ENCODE assay signal across 8 cellular contexts in the genomic region with DNA sequence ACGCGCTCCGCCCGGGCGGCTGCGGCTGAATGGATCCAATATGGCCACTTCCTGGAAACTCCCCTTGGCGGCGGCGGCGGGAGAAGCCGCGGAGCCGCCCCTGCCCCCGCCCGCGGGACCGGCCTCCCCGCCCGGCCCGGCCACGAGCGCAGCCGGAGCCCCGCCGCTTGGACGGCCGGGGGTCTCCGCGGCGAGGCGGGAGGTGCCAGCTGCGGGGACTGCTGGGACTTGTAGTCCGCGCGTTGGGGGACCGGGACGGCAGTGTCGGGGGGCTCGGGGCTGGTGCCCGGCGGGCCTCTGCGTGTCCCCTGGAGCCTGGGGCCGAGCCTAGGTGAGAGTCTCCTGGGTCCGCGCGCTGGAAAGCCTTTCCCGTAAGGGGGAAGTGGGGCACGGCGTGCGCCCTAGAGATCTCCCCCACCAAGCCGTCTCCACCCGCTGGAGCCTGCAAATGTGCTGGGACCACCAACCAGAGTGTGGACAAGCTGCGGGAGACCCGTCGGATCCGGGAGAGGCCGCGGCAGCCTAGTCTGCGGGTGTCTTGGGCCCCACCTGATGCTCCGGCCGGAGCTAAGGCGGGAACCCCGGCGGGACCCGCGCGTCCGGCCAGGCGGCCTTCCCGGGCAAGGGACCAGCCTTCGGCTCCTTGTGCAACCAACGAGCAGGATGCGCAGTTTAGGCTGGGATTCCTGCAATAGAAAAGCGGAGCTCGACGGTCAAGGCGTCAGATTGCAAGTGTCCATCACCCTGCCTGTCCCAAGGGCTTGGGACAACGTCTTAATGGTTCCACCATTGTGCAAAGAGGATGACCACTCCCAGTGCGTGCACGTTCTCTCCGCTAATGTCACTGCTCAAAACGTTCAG. TPM values are rescaled to one million over a fixed set of nuclear protein-coding genes. Genes with fewer than 3 reads are reported as not detected.
DNase-seq lines count a peak whose midpoint lies in the region; ATAC-seq and TF ChIP-seq lines count a peak whose summit lies in the region.

A gene with protein sequence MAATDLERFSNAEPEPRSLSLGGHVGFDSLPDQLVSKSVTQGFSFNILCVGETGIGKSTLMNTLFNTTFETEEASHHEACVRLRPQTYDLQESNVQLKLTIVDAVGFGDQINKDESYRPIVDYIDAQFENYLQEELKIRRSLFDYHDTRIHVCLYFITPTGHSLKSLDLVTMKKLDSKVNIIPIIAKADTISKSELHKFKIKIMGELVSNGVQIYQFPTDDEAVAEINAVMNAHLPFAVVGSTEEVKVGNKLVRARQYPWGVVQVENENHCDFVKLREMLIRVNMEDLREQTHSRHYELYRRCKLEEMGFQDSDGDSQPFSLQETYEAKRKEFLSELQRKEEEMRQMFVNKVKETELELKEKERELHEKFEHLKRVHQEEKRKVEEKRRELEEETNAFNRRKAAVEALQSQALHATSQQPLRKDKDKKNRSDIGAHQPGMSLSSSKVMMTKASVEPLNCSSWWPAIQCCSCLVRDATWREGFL (minus strand): TSS at position 31 of the 861 bp plus-strand sequence. CDS start 102 bp downstream, outside the sequence.

- H2BK5ac ChIP-seq in mesendoderm (ENCODE audit: low read length) = no peak within 1 kb of the TSS

- no peak within 1 kb of the TSS for H3K23ac ChIP-seq in mesendoderm (ENCODE audit: low read length)

- H3K36me3 ChIP-seq in endodermal cell (ENCODE audit: control insufficient read depth, insufficient read depth, low read length) = no peaks in the 10 kb centered on the region
- no peaks in the 10 kb centered on the region for H3K36me3 ChIP-seq in mesendoderm (ENCODE audit: control insufficient read depth, insufficient read depth, low read length)

- H3K4me1 Mint-ChIP-seq in activated CD8-positive, alpha-beta T cell treated with anti-CD3 and anti-CD28 coated beads, Interleukin-2, amount 10 ng/mL, durations not matched to agents 7 days and 5 days (ENCODE audit: low read depth) = peaks cover 41% of the 10 kb centered on the region
- H3K4me1 Mint-ChIP-seq in endodermal cell = no peaks in the 10 kb centered on the region
- H3K4me1 Mint-ChIP-seq in stimulated activated memory B cell treated with anti-CD40 and anti-IgM and Interleukin-4, amounts not matched to agents 10 μg/mL and 1 μg/mL and 100 μg/mL, for 72 hours = peaks cover 8% of the 10 kb centered on the region

- H3K9ac ChIP-seq in endodermal cell (ENCODE audit: extremely low read depth, low read length, poor library complexity, severe bottlenecking) (peak within 1 kb of the TSS; percentile 41), mesendoderm (ENCODE audit: low read length) (peak within 1 kb of the TSS; percentile 65)

- no peaks in the 10 kb centered on the region for H3K36me3 Mint-ChIP-seq in activated CD8-positive, alpha-beta T cell treated with anti-CD3 and anti-CD28 coated beads, Interleukin-2, amount 10 ng/mL, durations not matched to agents 7 days and 5 days (ENCODE audit: low read depth)
- H3K36me3 Mint-ChIP-seq in endodermal cell (ENCODE audit: low read depth) = no peaks in the 10 kb centered on the region
- H3K36me3 Mint-ChIP-seq in stimulated activated memory B cell treated with anti-CD40 and anti-IgM and Interleukin-4, amounts not matched to agents 10 μg/mL and 1 μg/mL and 100 μg/mL, for 72 hours = no peaks in the 10 kb centered on the region

- H3K9me3 Mint-ChIP-seq in activated CD8-positive, alpha-beta T cell treated with anti-CD3 and anti-CD28 coated beads, Interleukin-2, amount 10 ng/mL, durations not matched to agents 7 days and 5 days (ENCODE audit: insufficient read depth) = no peaks in the 10 kb centered on the region
- H3K9me3 Mint-ChIP-seq in endodermal cell = no peaks in the 10 kb centered on the region
- no peaks in the 10 kb centered on the region for H3K9me3 Mint-ChIP-seq in stimulated activated memory B cell treated with anti-CD40 and anti-IgM and Interleukin-4, amounts not matched to agents 10 μg/mL and 1 μg/mL and 100 μg/mL, for 72 hours

- POLR2A ChIA-PET in activated CD8-positive, alpha-beta T cell treated with anti-CD3 and anti-CD28 coated beads, Interleukin-2, amount 10 ng/mL, durations not matched to agents 7 days and 5 days (lab: Charles Lee) = interaction anchor here (1.5 to 1.8 kb wide), 2 partner anchors 30 to 40 kb away, joined by 3 to 5 read pairs; partner anchors contain the start of genes CCNI2 and KIF3A

- H4K5ac ChIP-seq in mesendoderm (ENCODE audit: low read length) = no peak within 1 kb of the TSS

- H2AK5ac ChIP-seq in mesendoderm (ENCODE audit: low read length) = no peak within 1 kb of the TSS

- H2BK15ac ChIP-seq in mesendoderm (replicated peaks; ENCODE audit: low read depth) = no peak within 1 kb of the TSS

- peak within 1 kb of the TSS; percentile 63 for H3K4me3 Mint-ChIP-seq in activated CD8-positive, alpha-beta T cell treated with anti-CD3 and anti-CD28 coated beads, Interleukin-2, amount 10 ng/mL, durations not matched to agents 7 days and 5 days
- H3K4me3 Mint-ChIP-seq in endodermal cell = peak within 1 kb of the TSS; percentile 61
- H3K4me3 Mint-ChIP-seq in stimulated activated memory B cell treated with anti-CD40 and anti-IgM and Interleukin-4, amounts not matched to agents 10 μg/mL and 1 μg/mL and 100 μg/mL, for 72 hours = peak within 1 kb of the TSS; percentile 63

- peak within 1 kb of the TSS; percentile 62 for H3K18ac ChIP-seq in mesendoderm (ENCODE audit: low read length)

- 14 to 36% methylated on average over 41 to 82 of the region's 82 CpGs for WGBS in endodermal cell (ENCODE audit: insufficient coverage in 1 of 2, insufficient read length in 1 of 2), 2 experiments
- no CpG with 5 or more reads among the region's 82 CpGs for WGBS in mesendoderm (ENCODE audit: extremely low coverage, insufficient coverage, low lambda C conversion rate)

- peaks cover 55% of the 10 kb centered on the region for H3K27me3 ChIP-seq in endodermal cell (ENCODE audit: control insufficient read depth, insufficient read depth, low read length, poor library complexity, severe bottlenecking)
- peaks cover 9% of the 10 kb centered on the region for H3K27me3 ChIP-seq in mesendoderm (ENCODE audit: insufficient read depth, low read length, poor library complexity)

- peak within 1 kb of the TSS; percentile 94 for H3K4me2 ChIP-seq in mesendoderm (ENCODE audit: low read length)

- no peaks in the 10 kb centered on the region for H3K9me3 ChIP-seq in endodermal cell (ENCODE audit: control insufficient read depth, low read length)

- no peak within 1 kb of the TSS for H4K8ac ChIP-seq in mesendoderm (ENCODE audit: low read depth, low read length)

- peak within 1 kb of the TSS; percentile 90 for H3K56ac ChIP-seq in mesendoderm (ENCODE audit: low read length)

- no peaks in the 10 kb centered on the region for H3K79me1 ChIP-seq in mesendoderm (ENCODE audit: low read length)

- peak; percentile 63 for DNase-seq in Daoy (ENCODE audit: low read depth)
- no peak for DNase-seq in LNCaP clone FGC (ENCODE audit: low read depth)
- peak; percentile 48 for DNase-seq in activated CD8-positive, alpha-beta T cell treated with anti-CD3 and anti-CD28 coated beads, Interleukin-2, amount 10 ng/mL, durations not matched to agents 7 days and 5 days
- DNase-seq in endodermal cell = peak; percentile 79
- DNase-seq in mesendoderm = peak; percentile 11
- DNase-seq in GOT3 (lab: John Stamatoyannopoulos, UW) = no peak

- CTCF ChIA-PET in activated CD8-positive, alpha-beta T cell treated with anti-CD3 and anti-CD28 coated beads, Interleukin-2, amount 10 ng/mL, durations not matched to agents 7 days and 5 days (lab: Charles Lee) = interaction anchor here (1.1 to 1.4 kb wide), 3 partner anchors 43 to 62 kb away, joined by 4 to 5 read pairs (median 5); no protein-coding TSS in a partner anchor

- H3K27ac ChIP-seq in endodermal cell (ENCODE audit: low read depth, low read length) = no peak within 1 kb of the TSS
- H3K27ac ChIP-seq in mesendoderm (ENCODE audit: low read depth, low read length) = no peak within 1 kb of the TSS

- H3K27ac Mint-ChIP-seq in activated CD8-positive, alpha-beta T cell treated with anti-CD3 and anti-CD28 coated beads, Interleukin-2, amount 10 ng/mL, durations not matched to agents 7 days and 5 days = peak within 1 kb of the TSS; percentile 64
- no peak within 1 kb of the TSS for H3K27ac Mint-ChIP-seq in endodermal cell
- peak within 1 kb of the TSS; percentile 38 for H3K27ac Mint-ChIP-seq in stimulated activated memory B cell treated with anti-CD40 and anti-IgM and Interleukin-4, amounts not matched to agents 10 μg/mL and 1 μg/mL and 100 μg/mL, for 72 hours

- TF ChIP-seq CTCF in LNCaP clone FGC (IDR thresholded peaks at IDR 0.05; ENCODE audit: control insufficient read depth, extremely low read depth, insufficient read depth) (no peak), endodermal cell (conservative IDR thresholded peaks at IDR 0.05) (no peak)

- H3K4me3 ChIP-seq in LNCaP clone FGC (ENCODE audit: low read depth, low read length) (peak within 1 kb of the TSS; percentile 75), endodermal cell (ENCODE audit: low read length) (peak within 1 kb of the TSS; percentile 80), mesendoderm (ENCODE audit: low read length) (peak within 1 kb of the TSS; percentile 62)

- H3K79me2 ChIP-seq in mesendoderm (ENCODE audit: control insufficient read depth, insufficient read depth, low read length) = no peaks in the 10 kb centered on the region

- ATAC-seq in GM21528 (IDR thresholded peaks at IDR 0.05; ENCODE audit: low FRiP score, unreplicated experiment) = peak; percentile 62
- peak; percentile 70 for ATAC-seq in activated CD8-positive, alpha-beta T cell treated with anti-CD3 and anti-CD28 coated beads, Interleukin-2, amount 10 ng/mL, durations not matched to agents 7 days and 5 days
- peak; percentile 73 for ATAC-seq in stimulated activated memory B cell treated with anti-CD40 and anti-IgM and Interleukin-4, amounts not matched to agents 10 μg/mL and 1 μg/mL and 100 μg/mL, for 72 hours

- no peak within 1 kb of the TSS for H2BK120ac ChIP-seq in mesendoderm (ENCODE audit: low read depth, low read length)

- H3K4me1 ChIP-seq in endodermal cell (ENCODE audit: control insufficient read depth, insufficient read depth, low read length) = no peaks in the 10 kb centered on the region
- H3K4me1 ChIP-seq in mesendoderm (ENCODE audit: control insufficient read depth, low read depth, low read length) = peaks cover 3% of the 10 kb centered on the region

- H3K4ac ChIP-seq in mesendoderm (ENCODE audit: low read depth, low read length) = no peak within 1 kb of the TSS

- H3K27me3 Mint-ChIP-seq in activated CD8-positive, alpha-beta T cell treated with anti-CD3 and anti-CD28 coated beads, Interleukin-2, amount 10 ng/mL, durations not matched to agents 7 days and 5 days (ENCODE audit: low read depth) = peaks cover 41% of the 10 kb centered on the region
- peaks cover 57% of the 10 kb centered on the region for H3K27me3 Mint-ChIP-seq in endodermal cell (ENCODE audit: insufficient read depth)
- H3K27me3 Mint-ChIP-seq in stimulated activated memory B cell treated with anti-CD40 and anti-IgM and Interleukin-4, amounts not matched to agents 10 μg/mL and 1 μg/mL and 100 μg/mL, for 72 hours = peaks cover 54% of the 10 kb centered on the region

RNA-seq across cellular contexts. Expression of the gene that starts here (rescaled TPM):
- 27.1 and 27.2 TPM in 2 replicates for total RNA-seq in Daoy (2014; rRNA removed; shearing (Covaris generic))
- 10 to 100 TPM; 35.1 to 35.3 TPM for total RNA-seq in activated CD8-positive, alpha-beta T cell treated with anti-CD3 and anti-CD28 coated beads, Interleukin-2, amount 10 ng/mL, durations not matched to agents 7 days and 5 days
- total RNA-seq in endodermal cell = 10 to 100 TPM; 49.0 to 56.7 TPM
- polyA plus RNA-seq in endodermal cell (2013, experiment 1 of 2) = 44.7 TPM
- 40.8 TPM for polyA plus RNA-seq in endodermal cell (2013, experiment 2 of 2)
- polyA plus RNA-seq in mesendoderm (2013, experiment 1 of 2) = 13.7 TPM
- polyA plus RNA-seq in mesendoderm (2013, experiment 2 of 2) = 14.3 TPM

Comparison
In these comparisons a context has a peak if more than half of its experiments do, and no peak if none do; other contexts are left out.
1. DNase-seq: peak in Daoy (single experiment), activated CD8-positive, alpha-beta T cell treated with anti-CD3 and anti-CD28 coated beads, Interleukin-2, amount 10 ng/mL, durations not matched to agents 7 days and 5 days (single experiment), endodermal cell (single experiment) and mesendoderm (single experiment); none in LNCaP clone FGC (single experiment) and GOT3 (single experiment).
2. Peak in every context shown above with its lines, with median percentiles within 50 percentile points of each other: ATAC-seq, H3K4me3 ChIP-seq and H3K4me3 Mint-ChIP-seq.